Comparison of ENCODE assay signal across 1 cellular context in the genomic region with DNA sequence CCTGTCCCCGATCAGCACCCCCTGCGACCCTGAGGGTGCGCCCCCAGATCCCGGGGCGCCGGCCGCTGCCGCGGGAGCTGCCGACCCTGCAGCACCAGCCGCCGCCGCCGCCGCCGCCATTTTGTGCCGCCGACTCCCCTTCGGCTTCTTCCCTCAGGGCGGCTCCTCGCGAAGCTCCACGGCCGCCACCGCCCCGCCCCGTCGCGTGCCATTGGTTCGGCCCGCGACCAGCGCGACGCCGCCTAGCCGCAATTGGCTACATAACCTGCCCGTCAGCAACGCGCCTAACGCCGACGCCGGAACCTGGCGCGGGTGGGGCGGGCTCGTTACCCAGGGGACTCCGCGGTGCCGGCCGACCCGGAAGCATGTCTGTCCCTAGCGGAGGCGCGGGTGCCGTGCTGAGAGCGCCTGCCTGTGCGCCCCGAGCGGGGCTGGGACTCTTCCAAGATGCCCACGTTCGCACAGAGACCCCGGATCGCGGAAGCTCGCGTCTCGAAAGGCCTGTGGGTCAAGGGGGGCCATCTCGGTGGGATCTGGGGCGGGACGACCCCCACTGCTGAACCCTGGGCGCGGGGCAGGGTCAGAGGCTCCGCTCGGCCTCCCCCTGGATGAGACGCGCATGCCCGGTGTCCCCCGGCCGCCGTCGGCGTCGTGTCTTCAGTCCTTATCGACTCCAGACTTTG.
TF ChIP-seq lines count a peak whose summit lies in the region.

TSS of gene CCNL2 (minus strand) at position 149 of the 683 bp plus-strand sequence. CDS start at position 120, 29 bp downstream.

TF ChIP-seq in K562, 482 proteins besides CTCF, POLR2A, EP300 and RAD21 (continued from another document):
- no peak for TF ChIP-seq HMG20B (CRISPR knock-in tag; IDR thresholded peaks at IDR 0.05)
- no peak for TF ChIP-seq ADNP (tag; IDR thresholded peaks at IDR 0.05)
- TF ChIP-seq FOXA1 (IDR thresholded peaks at IDR 0.05; ENCODE audit: borderline replicate concordance) = no peak
- TF ChIP-seq LARP7 (IDR thresholded peaks at IDR 0.05) = no peak
- TF ChIP-seq, protein P1, sequence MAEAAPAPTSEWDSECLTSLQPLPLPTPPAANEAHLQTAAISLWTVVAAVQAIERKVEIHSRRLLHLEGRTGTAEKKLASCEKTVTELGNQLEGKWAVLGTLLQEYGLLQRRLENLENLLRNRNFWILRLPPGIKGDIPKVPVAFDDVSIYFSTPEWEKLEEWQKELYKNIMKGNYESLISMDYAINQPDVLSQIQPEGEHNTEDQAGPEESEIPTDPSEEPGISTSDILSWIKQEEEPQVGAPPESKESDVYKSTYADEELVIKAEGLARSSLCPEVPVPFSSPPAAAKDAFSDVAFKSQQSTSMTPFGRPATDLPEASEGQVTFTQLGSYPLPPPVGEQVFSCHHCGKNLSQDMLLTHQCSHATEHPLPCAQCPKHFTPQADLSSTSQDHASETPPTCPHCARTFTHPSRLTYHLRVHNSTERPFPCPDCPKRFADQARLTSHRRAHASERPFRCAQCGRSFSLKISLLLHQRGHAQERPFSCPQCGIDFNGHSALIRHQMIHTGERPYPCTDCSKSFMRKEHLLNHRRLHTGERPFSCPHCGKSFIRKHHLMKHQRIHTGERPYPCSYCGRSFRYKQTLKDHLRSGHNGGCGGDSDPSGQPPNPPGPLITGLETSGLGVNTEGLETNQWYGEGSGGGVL (CRISPR knock-in tag; IDR thresholded peaks at IDR 0.05) = no peak
- peak; percentile 49; the same call in 1 of the 2 replicates for TF ChIP-seq ZFPM2 (CRISPR knock-in tag; IDR thresholded peaks at IDR 0.05)
- TF ChIP-seq ZNF79 (CRISPR knock-in tag; IDR thresholded peaks at IDR 0.05; ENCODE audit: low read depth) = no peak
- no peak for TF ChIP-seq DACH1 (IDR thresholded peaks at IDR 0.05; ENCODE audit: partially characterized antibody)
- peak; percentile 58; the same call in 1 of the 2 replicates for TF ChIP-seq KLF13 (tag; IDR thresholded peaks at IDR 0.05; ENCODE audit: borderline replicate concordance, low read depth)
- no peak for TF ChIP-seq EWSR1 (IDR thresholded peaks at IDR 0.05; ENCODE audit: borderline replicate concordance, low read depth, partially characterized antibody)
- TF ChIP-seq DMBX1 (CRISPR knock-in tag; IDR thresholded peaks at IDR 0.05; ENCODE audit: borderline replicate concordance) = peak; percentile 62; the same call in 1 of the 2 replicates
- no peak for TF ChIP-seq ESRRB (CRISPR knock-in tag; IDR thresholded peaks at IDR 0.05; ENCODE audit: borderline replicate concordance)
- TF ChIP-seq OTX1 (CRISPR knock-in tag; IDR thresholded peaks at IDR 0.05) = no peak
- TF ChIP-seq PHF20 (IDR thresholded peaks at IDR 0.05; ENCODE audit: partially characterized antibody) = peak; percentile 95
- peak; percentile 83 for TF ChIP-seq KDM5B (IDR thresholded peaks at IDR 0.05; ENCODE audit: insufficient replicate concordance, low read depth, low read length)
- TF ChIP-seq, protein P2, sequence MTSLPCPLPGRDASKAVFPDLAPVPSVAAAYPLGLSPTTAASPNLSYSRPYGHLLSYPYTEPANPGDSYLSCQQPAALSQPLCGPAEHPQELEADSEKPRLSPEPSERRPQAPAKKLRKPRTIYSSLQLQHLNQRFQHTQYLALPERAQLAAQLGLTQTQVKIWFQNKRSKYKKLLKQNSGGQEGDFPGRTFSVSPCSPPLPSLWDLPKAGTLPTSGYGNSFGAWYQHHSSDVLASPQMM (CRISPR knock-in tag; IDR thresholded peaks at IDR 0.05) = no peak
- TF ChIP-seq POLR3A (IDR thresholded peaks at IDR 0.05; ENCODE audit: borderline replicate concordance, extremely low read depth, insufficient read depth, insufficient read length) = no peak
- no peak for TF ChIP-seq ZNF551 (CRISPR knock-in tag; IDR thresholded peaks at IDR 0.05)
